9 cellular contexts compared by ENCODE assay signal in the genomic region with DNA sequence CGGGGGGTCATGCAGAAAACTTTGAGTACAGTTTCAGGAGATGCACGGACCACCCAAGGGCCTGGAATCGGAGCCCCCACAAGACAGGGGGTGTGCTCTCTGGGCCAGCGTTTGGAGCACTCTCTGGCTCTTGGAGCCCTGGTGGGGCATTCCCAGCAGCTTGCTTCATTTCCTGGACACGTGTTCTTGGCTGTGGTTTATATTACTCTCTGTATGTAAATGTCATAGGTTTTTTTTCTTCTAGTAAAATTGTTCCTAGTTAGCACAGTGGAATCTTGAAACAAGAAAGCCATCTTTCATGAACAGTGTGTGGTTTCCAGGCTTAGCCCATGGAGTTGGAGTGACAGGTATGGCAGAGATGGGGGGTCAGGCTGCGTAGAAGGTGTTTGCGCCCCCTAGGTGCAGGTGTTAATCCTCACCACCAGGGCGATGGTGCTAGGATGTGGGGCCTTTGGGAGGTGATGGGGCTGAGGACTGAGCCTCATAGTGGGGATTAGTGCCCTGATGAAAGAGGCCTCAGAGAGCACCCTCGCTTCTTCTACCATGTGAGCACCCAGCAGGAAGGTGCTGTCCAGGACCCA.
DNase-seq lines count a peak whose midpoint lies in the region; ATAC-seq, FAIRE-seq and TF ChIP-seq lines count a peak whose summit lies in the region.
"Had no signal": no experiment of that assay in that cellular context is flagged by ENCODE, and none has a peak within 500 bp of the region (broad histone marks: within the 10 kb centered on the region; RNA-seq: fewer than 3 reads in every experiment).

No MANE protein-coding gene starts in this region.

- FAIRE-seq in urothelium cell line (lab: Jason Lieb, UNC), result no peak

- DNase-seq in NCI-H82 (lab: John Stamatoyannopoulos, UW) (peak; percentile 44), NCI-H82 treated with DMSO at 0.1 percent for 48 hours (lab: John Stamatoyannopoulos, UW; ENCODE audit: unreplicated experiment) (no peak), Kasumi-1 (lab: John Stamatoyannopoulos, UW) (peak; percentile 52), brain microvascular endothelial cell (peak; percentile 63), non-pigmented ciliary epithelial cell (ENCODE audit: low read depth) (peak; percentile 36), NCI-H187 treated with DMSO at 0.1 percent for 48 hours (lab: John Stamatoyannopoulos, UW) (no peak), Right ventricle myocardium superior (no peak), urothelium cell line (ENCODE audit: low spot score) (no peak)

- peaks cover under 1% of the 10 kb centered on the region for H3K27me3 ChIP-seq in brain microvascular endothelial cell (replicated peaks)

- H3K4me3 ChIP-seq in brain microvascular endothelial cell (ENCODE audit: low read depth, low read length), result no peak overlapping the region

- no peak for ATAC-seq in Right ventricle myocardium superior (ENCODE audit: poor library complexity)
- ATAC-seq: esophagus mucosa had no signal

- H3K27ac ChIP-seq in brain microvascular endothelial cell, result no peak overlapping the region

- in situ Hi-C loops in brain microvascular endothelial cell (cut with HindIII; ENCODE audit: low pct_ligation_motif_present, low sequenced_read_pairs), result no loop called here

- no peaks in the 10 kb centered on the region for H3K36me3 ChIP-seq in brain microvascular endothelial cell (replicated peaks)

- TF ChIP-seq CTCF in brain microvascular endothelial cell (IDR thresholded peaks at IDR 0.05; ENCODE audit: low read depth, low read length, missing control alignments), result peak; percentile 64

- intact Hi-C loops in Right ventricle myocardium superior (cut with DNase I), result no loop called here

Comparison
In these comparisons a context has a peak if more than half of its experiments do, and no peak if none do; other contexts are left out.
1. DNase-seq: peak in NCI-H82 (single experiment), Kasumi-1 (2 of 2), brain microvascular endothelial cell (single experiment) and non-pigmented ciliary epithelial cell (single experiment); none in NCI-H82 treated with DMSO at 0.1 percent for 48 hours (single experiment), NCI-H187 treated with DMSO at 0.1 percent for 48 hours (single experiment), Right ventricle myocardium superior (single experiment) and urothelium cell line (single experiment).